ENCODE assay signal across 8 cellular contexts in the genomic region with DNA sequence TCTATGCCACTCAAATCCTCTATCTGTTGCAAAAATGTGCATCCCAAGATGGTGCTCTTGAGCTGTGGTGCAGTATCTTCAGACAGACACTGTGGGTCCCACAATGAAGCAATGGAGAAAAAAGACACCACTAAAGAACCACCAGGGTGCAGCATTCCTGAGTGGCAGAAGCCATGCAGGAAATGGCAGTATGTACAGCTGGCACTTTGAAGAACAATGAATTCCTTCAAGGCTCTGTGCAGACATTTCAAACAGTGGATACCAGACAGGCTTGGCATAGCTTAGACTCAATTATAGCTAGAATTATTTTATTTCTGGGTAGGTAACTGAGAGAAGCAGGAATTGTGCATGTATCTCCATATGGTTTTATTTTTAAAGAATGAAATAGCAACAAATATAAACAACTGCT. TPM values are rescaled to one million over a fixed set of nuclear protein-coding genes. Genes with fewer than 3 reads are reported as not detected.
DNase-seq lines count a peak whose midpoint lies in the region; ATAC-seq, FAIRE-seq and TF ChIP-seq lines count a peak whose summit lies in the region.

No MANE protein-coding gene starts in this region.

- H3K27ac Mint-ChIP-seq in effector memory CD8-positive, alpha-beta T cell = no peak overlapping the region

- H3K9me3 ChIP-seq in mucosa of descending colon = no peaks in the 10 kb centered on the region

- peak; percentile 96 for ATAC-seq in HG02870 (IDR thresholded peaks at IDR 0.05; ENCODE audit: unreplicated experiment)
- peak; percentile 77 for ATAC-seq in effector memory CD8-positive, alpha-beta T cell (replicated peaks)
- ATAC-seq in mucosa of descending colon = peak; percentile 95

- intact Hi-C loops in mucosa of descending colon (cut with DNase I, micrococcal nuclease) = no loop called here

- FAIRE-seq in GM18507 (lab: Jason Lieb, UNC) = peak; percentile 36

- H3K4me3 Mint-ChIP-seq in effector memory CD8-positive, alpha-beta T cell = no peak overlapping the region

- no peaks in the 10 kb centered on the region for H3K4me1 Mint-ChIP-seq in effector memory CD8-positive, alpha-beta T cell (ENCODE audit: low read depth in 2 of 2)

- no peak overlapping the region for H3K4me3 ChIP-seq in BJ (ENCODE audit: low read depth, low read length)
- H3K4me3 ChIP-seq in mucosa of descending colon = no peak overlapping the region

- CTCF ChIA-PET in BJ (lab: Yijun Ruan, JAX) = interaction anchor here (0.7 to 8.7 kb wide), 31 partner anchors 8 to 1176 kb away, joined by 3 to 195 read pairs (median 4); partner anchors contain the start of gene HDAC2

- no peaks in the 10 kb centered on the region for H3K27me3 ChIP-seq in BJ (ENCODE audit: control insufficient read depth, insufficient read depth, low read length)

- no peaks in the 10 kb centered on the region for H3K36me3 ChIP-seq in BJ (ENCODE audit: control insufficient read depth, insufficient read depth, low read length)
- no peaks in the 10 kb centered on the region for H3K36me3 ChIP-seq in mucosa of descending colon (ENCODE audit: low read depth)

- TF ChIP-seq CTCF in BJ (IDR thresholded peaks at IDR 0.05; ENCODE audit: insufficient read depth, low read depth, low read length) = peak; percentile 87
- no peak for TF ChIP-seq CTCF in mucosa of descending colon (IDR thresholded peaks at IDR 0.05)

- no peaks in the 10 kb centered on the region for H3K4me1 ChIP-seq in mucosa of descending colon (ENCODE audit: low read depth)

- no peaks in the 10 kb centered on the region for H3K9me3 Mint-ChIP-seq in effector memory CD8-positive, alpha-beta T cell

- no peaks in the 10 kb centered on the region for H3K36me3 Mint-ChIP-seq in effector memory CD8-positive, alpha-beta T cell (ENCODE audit: insufficient read depth)

- DNase-seq in BJ (ENCODE audit: low read depth) (peak; percentile 54), GM18507 (ENCODE audit: extremely low spot score, insufficient read length, low read depth) (no peak), NCI-H1105 (lab: John Stamatoyannopoulos, UW) (peak; percentile 66), SKM-1 (lab: John Stamatoyannopoulos, UW; ENCODE audit: unreplicated experiment) (peak; percentile 10), mucosa of descending colon (peak in 1 of 3 donors; percentile 65)
- no peak for DNase-seq in effector memory CD8-positive, alpha-beta T cell
- DNase-seq in effector CD8-positive, alpha-beta T cell (lab: John Stamatoyannopoulos, UW) = no peak

- peaks cover 20 to 65% of the 10 kb centered on the region in 2 donors for H3K27me3 Mint-ChIP-seq in effector memory CD8-positive, alpha-beta T cell

- POLR2A ChIA-PET in BJ (lab: Charles Lee) = interaction anchor here (0.6 kb wide), 1 partner anchor 308 kb away, joined by 3 read pairs; no protein-coding TSS in a partner anchor

RNA-seq across cellular contexts. Expression of gene HDAC2, which starts 24.0 kb away (rescaled TPM):
- polyA plus RNA-seq in BJ (2011; rRNA removed) = 48.6 and 130 TPM in 2 replicates
- 68.5 and 77.0 TPM in 2 replicates for polyA minus RNA-seq in BJ (2011; rRNA and poly(A)+ RNA removed)
- 10 to 100 TPM; 49.3 to 76.2 (median 61.9) TPM for total RNA-seq in mucosa of descending colon

Comparison
In these comparisons a context has a peak if more than half of its experiments do, and no peak if none do; other contexts are left out.
1. DNase-seq: peak in BJ (single experiment), NCI-H1105 (single experiment) and SKM-1 (single experiment); none in GM18507 (single experiment), effector memory CD8-positive, alpha-beta T cell (0 of 3) and effector CD8-positive, alpha-beta T cell (single experiment).
2. Peak in every context shown above with its lines, with median percentiles within 50 percentile points of each other: ATAC-seq.